Comparison of ENCODE assay signal across 13 cellular contexts in genomic region chr11:44870615-44871176, GRCh38.
DNase-seq lines count a peak whose midpoint lies in the region; ATAC-seq, FAIRE-seq and TF ChIP-seq lines count a peak whose summit lies in the region.
"Had no signal": no experiment of that assay in that cellular context is flagged by ENCODE, and none has a peak within 500 bp of the region (broad histone marks: within the 10 kb centered on the region; RNA-seq: fewer than 3 reads in every experiment).

No MANE protein-coding gene starts in this region.

- no peaks in the 10 kb centered on the region for H3K79me2 ChIP-seq in Karpas-422 (ENCODE audit: low read length)

- peaks cover 4% of the 10 kb centered on the region; the same call in 1 of the 2 replicates for H3K9me3 ChIP-seq in Karpas-422 (ENCODE audit: low read length)
- no peaks in the 10 kb centered on the region for H3K9me3 ChIP-seq in esophagus muscularis mucosa
- no peaks in the 10 kb centered on the region for H3K9me3 ChIP-seq in sigmoid colon
- H3K9me3 ChIP-seq in CD4-positive, alpha-beta memory T cell (ENCODE audit: control insufficient read depth in 1 of 2, low read length in 2 of 2) = peaks cover 0 to 4% of the 10 kb centered on the region in 2 donors
- H3K9me3 ChIP-seq: BE2C had no signal

- H3K27ac ChIP-seq in Karpas-422 (ENCODE audit: low read length) = 0 out of 2 replicates have a peak overlapping the region, but pooled peaks have one; percentile 15
- peak overlapping the region in 3 of 4 donors; percentile 63 to 95 (median 77) for H3K27ac ChIP-seq in esophagus muscularis mucosa (replicated peaks in 1 of 4)
- peak overlapping the region; percentile 58 to 77 (median 71) for H3K27ac ChIP-seq in sigmoid colon
- no peak overlapping the region for H3K27ac ChIP-seq in CD4-positive, alpha-beta memory T cell (ENCODE audit: low read depth, low read length)

- TF ChIP-seq EP300 in esophagus muscularis mucosa (IDR thresholded peaks at IDR 0.05) (no peak), sigmoid colon (IDR thresholded peaks at IDR 0.05) (no peak)

- FAIRE-seq in GM18507 (lab: Jason Lieb, UNC) = peak; percentile 26
- FAIRE-seq: H54 had no signal

- TF ChIP-seq POLR2A in esophagus muscularis mucosa (IDR thresholded peaks at IDR 0.05; ENCODE audit: low read depth) (no peak), sigmoid colon (IDR thresholded peaks at IDR 0.05) (no peak)

- peak overlapping the region in 2 of 7 donors; percentile 26 to 62 for H3K27ac Mint-ChIP-seq in CD4-positive, alpha-beta memory T cell
- H3K27ac Mint-ChIP-seq: CD8-positive, alpha-beta T cell had no signal

- no peaks in the 10 kb centered on the region for H3K27me3 Mint-ChIP-seq in CD4-positive, alpha-beta memory T cell

- peaks cover 1 to 14% (median 4%) of the 10 kb centered on the region in 4 donors for H3K4me1 Mint-ChIP-seq in CD4-positive, alpha-beta memory T cell

- H3K4me3 Mint-ChIP-seq in CD4-positive, alpha-beta memory T cell = no peak overlapping the region
- H3K4me3 Mint-ChIP-seq: CD8-positive, alpha-beta T cell had no signal

- H2AFZ ChIP-seq in Karpas-422 (ENCODE audit: low read length) = no peak overlapping the region; the same call in 1 of the 2 replicates

- peak overlapping the region; percentile 18 for H3K4me2 ChIP-seq in Karpas-422 (ENCODE audit: low read depth, low read length, poor library complexity, severe bottlenecking)

- CTCF ChIA-PET in CD4-positive, alpha-beta memory T cell (lab: Charles Lee; ENCODE audit: partially characterized antibody) = interaction anchor here (1.5 kb wide), 1 partner anchor 8 kb away, joined by 4 read pairs; no protein-coding TSS in a partner anchor

- intact Hi-C loops in esophagus muscularis mucosa (cut with DNase I) (no loop called here), sigmoid colon (cut with DNase I) (no loop called here)
- intact Hi-C loops in CD4-positive, alpha-beta memory T cell (cut with micrococcal nuclease) = no loop called here

- DNase-seq in GM18507 (ENCODE audit: extremely low spot score, insufficient read length, low read depth) (no peak), Karpas-422 (no peak), esophagus muscularis mucosa (ENCODE audit: extremely low spot score) (no peak), sigmoid colon (no peak), Kasumi-1 (lab: John Stamatoyannopoulos, UW) (no peak)
- no peak for DNase-seq in CD4-positive, alpha-beta memory T cell
- DNase-seq: BE2C; CD8-positive, alpha-beta T cell; GF-D8; NCI-H1417; NCI-H2029 had no signal

- H3K36me3 ChIP-seq in Karpas-422 (ENCODE audit: insufficient read depth, low read length) = no peaks in the 10 kb centered on the region
- peaks cover 0 to 8% (median 0%) of the 10 kb centered on the region in 4 donors for H3K36me3 ChIP-seq in esophagus muscularis mucosa
- H3K36me3 ChIP-seq in sigmoid colon = no peaks in the 10 kb centered on the region
- H3K36me3 ChIP-seq in CD4-positive, alpha-beta memory T cell (ENCODE audit: insufficient read depth, low read length) = peaks cover 10% of the 10 kb centered on the region
- H3K36me3 ChIP-seq: BE2C had no signal

- H3K4me1 ChIP-seq in Karpas-422 (ENCODE audit: low read length) (peaks cover 46% of the 10 kb centered on the region), esophagus muscularis mucosa (peaks cover 14 to 60% (median 48%) of the 10 kb centered on the region in 4 donors), sigmoid colon (peaks cover 0 to 42% (median 33%) of the 10 kb centered on the region in 4 donors)
- H3K4me1 ChIP-seq in CD4-positive, alpha-beta memory T cell (ENCODE audit: insufficient read depth, low read length) = no peaks in the 10 kb centered on the region
- H3K4me1 ChIP-seq: BE2C had no signal

- H4K20me1 ChIP-seq in Karpas-422 (ENCODE audit: insufficient read depth, low read depth, low read length) = no peaks in the 10 kb centered on the region

- H3K9me3 Mint-ChIP-seq in CD4-positive, alpha-beta memory T cell = peaks cover 0 to 12% (median 8%) of the 10 kb centered on the region in 8 donors

- peaks cover 49 to 54% of the 10 kb centered on the region in 2 donors for H3K36me3 Mint-ChIP-seq in CD4-positive, alpha-beta memory T cell
- H3K36me3 Mint-ChIP-seq: CD8-positive, alpha-beta T cell had no signal

- WGBS in esophagus muscularis mucosa = 64% methylated on average over 2 of the region's 2 CpGs
- 79 to 84% methylated on average over 2 of the region's 2 CpGs for WGBS in sigmoid colon, 2 donors

- POLR2A ChIA-PET in CD4-positive, alpha-beta memory T cell (lab: Charles Lee; ENCODE audit: partially characterized antibody) = no interaction called here

- ATAC-seq in HG03175 (IDR thresholded peaks at IDR 0.05; ENCODE audit: unreplicated experiment) = no peak
- ATAC-seq: CD8-positive, alpha-beta T cell had no signal

- H3K9me2 ChIP-seq in Karpas-422 (replicated peaks; ENCODE audit: insufficient read depth, low read length) = no peaks in the 10 kb centered on the region

- TF ChIP-seq CTCF in esophagus muscularis mucosa (IDR thresholded peaks at IDR 0.05) (no peak), sigmoid colon (IDR thresholded peaks at IDR 0.05) (no peak)

- H3K4me3 ChIP-seq in Karpas-422 (ENCODE audit: low read length) = no peak overlapping the region
- H3K4me3 ChIP-seq in esophagus muscularis mucosa = no peak overlapping the region
- no peak overlapping the region for H3K4me3 ChIP-seq in sigmoid colon
- H3K4me3 ChIP-seq in CD4-positive, alpha-beta memory T cell (ENCODE audit: low read length in 2 of 2) = no peak overlapping the region

- no peak overlapping the region for H3K9ac ChIP-seq in Karpas-422 (ENCODE audit: low read length)

- H3K27me3 ChIP-seq in Karpas-422 (ENCODE audit: low read length) = no peaks in the 10 kb centered on the region
- H3K27me3 ChIP-seq in esophagus muscularis mucosa = no peaks in the 10 kb centered on the region
- no peaks in the 10 kb centered on the region for H3K27me3 ChIP-seq in sigmoid colon
- no peaks in the 10 kb centered on the region for H3K27me3 ChIP-seq in CD4-positive, alpha-beta memory T cell (ENCODE audit: insufficient read depth, low read length)
- H3K27me3 ChIP-seq: BE2C had no signal
